ENCODE assay signal across 23 cellular contexts in the genomic region with DNA sequence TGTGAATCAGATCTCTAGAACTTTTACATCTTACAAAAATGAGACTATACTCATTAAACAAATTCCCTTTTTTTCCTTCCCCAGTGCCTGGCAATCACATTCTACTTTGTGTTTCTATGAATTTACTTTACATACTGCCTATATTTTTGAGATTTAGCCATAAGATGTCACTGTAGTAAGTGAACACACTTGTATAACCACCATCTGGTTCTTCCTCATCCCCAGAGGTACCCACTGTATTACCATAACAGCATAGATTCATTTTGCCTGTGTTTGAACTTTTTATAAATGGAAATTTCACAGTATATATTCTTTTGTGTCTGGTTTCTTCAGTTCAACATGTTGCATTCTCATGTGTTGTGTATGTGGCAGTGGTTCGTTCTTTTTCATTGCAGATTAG. TPM values are rescaled to one million over a fixed set of nuclear protein-coding genes. Genes with fewer than 3 reads are reported as not detected.
DNase-seq lines count a peak whose midpoint lies in the region; ATAC-seq and TF ChIP-seq lines count a peak whose summit lies in the region.
"Had no signal": no experiment of that assay in that cellular context is flagged by ENCODE, and none has a peak within 500 bp of the region (broad histone marks: within the 10 kb centered on the region; RNA-seq: fewer than 3 reads in every experiment).

No MANE protein-coding gene starts in this region.

- H3K4me1 ChIP-seq in foreskin keratinocyte = peaks cover 17% of the 10 kb centered on the region

- H3K27me3 ChIP-seq in foreskin keratinocyte = no peaks in the 10 kb centered on the region
- H3K27me3 ChIP-seq: ascending aorta, dorsolateral prefrontal cortex, heart right ventricle, left lung, suprapubic skin had no signal

- H3K27ac Mint-ChIP-seq in stimulated activated naive CD8-positive, alpha-beta T cell treated with anti-CD3 and anti-CD28 coated beads, Interleukin-15, Interleukin-2, amounts not matched to agents 100 ng/mL and 50 ng/mL, for 24 hours = peak overlapping the region; percentile 69
- peak overlapping the region in 1 of 2 donors; percentile 88 for H3K27ac Mint-ChIP-seq in stimulated activated naive CD8-positive, alpha-beta T cell treated with anti-CD3 and anti-CD28 coated beads, Interleukin-15, amount 100 ng/mL, for 72 hours
- H3K27ac Mint-ChIP-seq in T-helper 17 cell = peak overlapping the region; percentile 63
- H3K27ac Mint-ChIP-seq: activated naive CD4-positive, alpha-beta T cell treated with anti-CD3 and anti-CD28 coated beads, Interleukin-2, amount 10 ng/mL, durations not matched to agents 7 days and 5 days had no signal

- TF ChIP-seq CTCF in foreskin keratinocyte (conservative IDR thresholded peaks at IDR 0.05) = peak; percentile 21

- H3K4me3 Mint-ChIP-seq in stimulated activated naive CD8-positive, alpha-beta T cell treated with anti-CD3 and anti-CD28 coated beads, Interleukin-15, Interleukin-2, amounts not matched to agents 100 ng/mL and 50 ng/mL, for 24 hours = no peak overlapping the region
- peak overlapping the region in 1 of 2 donors; percentile 51 for H3K4me3 Mint-ChIP-seq in stimulated activated naive CD8-positive, alpha-beta T cell treated with anti-CD3 and anti-CD28 coated beads, Interleukin-15, amount 100 ng/mL, for 72 hours
- H3K4me3 Mint-ChIP-seq in T-helper 17 cell = no peak overlapping the region
- H3K4me3 Mint-ChIP-seq: activated naive CD4-positive, alpha-beta T cell treated with anti-CD3 and anti-CD28 coated beads, Interleukin-2, amount 10 ng/mL, durations not matched to agents 7 days and 5 days had no signal

- no peak for DNase-seq in stimulated activated naive CD8-positive, alpha-beta T cell treated with anti-CD3 and anti-CD28 coated beads, Interleukin-15, amount 100 ng/mL, for 72 hours
- DNase-seq in T-helper 17 cell (no peak), foreskin keratinocyte (no peak), NCI-H1092 treated with DMSO at 0.1 percent for 48 hours (lab: John Stamatoyannopoulos, UW) (no peak), SK-N-DZ (ENCODE audit: low spot score) (no peak)
- DNase-seq: activated naive CD4-positive, alpha-beta T cell treated with anti-CD3 and anti-CD28 coated beads, Interleukin-2, amount 10 ng/mL, durations not matched to agents 7 days and 5 days; caudate nucleus; DMS153; dorsolateral prefrontal cortex; H7; heart right ventricle; left lung; MM.1S; NCI-H1436 treated with DMSO at 0.1 percent for 48 hours; NCI-H2171; NCI-H526 treated with DMSO at 0.1 percent for 48 hours; RPMI8226 had no signal

- H3K36me3 Mint-ChIP-seq in stimulated activated naive CD8-positive, alpha-beta T cell treated with anti-CD3 and anti-CD28 coated beads, Interleukin-15, Interleukin-2, amounts not matched to agents 100 ng/mL and 50 ng/mL, for 24 hours (ENCODE audit: low read depth) = peaks cover 49% of the 10 kb centered on the region
- peaks cover 2% of the 10 kb centered on the region for H3K36me3 Mint-ChIP-seq in T-helper 17 cell (ENCODE audit: low read depth)

- H3K9me3 ChIP-seq in T-helper 17 cell (ENCODE audit: control insufficient read depth, low read length, poor library complexity, severe bottlenecking) = no peaks in the 10 kb centered on the region
- H3K9me3 ChIP-seq: ascending aorta, heart right ventricle, left lung, suprapubic skin had no signal

- no peak for ATAC-seq in stimulated activated naive CD8-positive, alpha-beta T cell treated with anti-CD3 and anti-CD28 coated beads, Interleukin-15, amount 100 ng/mL, for 72 hours
- no peak for ATAC-seq in T-helper 17 cell
- ATAC-seq in foreskin keratinocyte = no peak
- no peak for ATAC-seq in HG02973 (IDR thresholded peaks at IDR 0.05; ENCODE audit: unreplicated experiment)
- no peak for ATAC-seq in GM18868 (IDR thresholded peaks at IDR 0.05; ENCODE audit: unreplicated experiment)
- ATAC-seq: heart right ventricle, K562, left lung had no signal

- no peak overlapping the region for H3K27ac ChIP-seq in foreskin keratinocyte
- H3K27ac ChIP-seq: ascending aorta, heart right ventricle, left lung, suprapubic skin had no signal

- peaks cover 75% of the 10 kb centered on the region for H3K4me1 Mint-ChIP-seq in stimulated activated naive CD8-positive, alpha-beta T cell treated with anti-CD3 and anti-CD28 coated beads, Interleukin-15, Interleukin-2, amounts not matched to agents 100 ng/mL and 50 ng/mL, for 24 hours (ENCODE audit: low read depth)
- peaks cover 68% of the 10 kb centered on the region for H3K4me1 Mint-ChIP-seq in stimulated activated naive CD8-positive, alpha-beta T cell treated with anti-CD3 and anti-CD28 coated beads, Interleukin-15, amount 100 ng/mL, for 72 hours
- peaks cover 38% of the 10 kb centered on the region for H3K4me1 Mint-ChIP-seq in T-helper 17 cell

- no peaks in the 10 kb centered on the region for H3K9me3 Mint-ChIP-seq in stimulated activated naive CD8-positive, alpha-beta T cell treated with anti-CD3 and anti-CD28 coated beads, Interleukin-15, Interleukin-2, amounts not matched to agents 100 ng/mL and 50 ng/mL, for 24 hours
- H3K9me3 Mint-ChIP-seq in stimulated activated naive CD8-positive, alpha-beta T cell treated with anti-CD3 and anti-CD28 coated beads, Interleukin-15, amount 100 ng/mL, for 72 hours = no peaks in the 10 kb centered on the region
- H3K9me3 Mint-ChIP-seq: activated naive CD4-positive, alpha-beta T cell treated with anti-CD3 and anti-CD28 coated beads, Interleukin-2, amount 10 ng/mL, durations not matched to agents 7 days and 5 days had no signal

- no peaks in the 10 kb centered on the region for H3K27me3 Mint-ChIP-seq in stimulated activated naive CD8-positive, alpha-beta T cell treated with anti-CD3 and anti-CD28 coated beads, Interleukin-15, Interleukin-2, amounts not matched to agents 100 ng/mL and 50 ng/mL, for 24 hours
- no peaks in the 10 kb centered on the region for H3K27me3 Mint-ChIP-seq in stimulated activated naive CD8-positive, alpha-beta T cell treated with anti-CD3 and anti-CD28 coated beads, Interleukin-15, amount 100 ng/mL, for 72 hours
- no peaks in the 10 kb centered on the region for H3K27me3 Mint-ChIP-seq in T-helper 17 cell
- H3K27me3 Mint-ChIP-seq: activated naive CD4-positive, alpha-beta T cell treated with anti-CD3 and anti-CD28 coated beads, Interleukin-2, amount 10 ng/mL, durations not matched to agents 7 days and 5 days had no signal

RNA-seq across cellular contexts. Expression of gene CYB5B, which starts 15.8 kb away (rescaled TPM):
- total RNA-seq in T-helper 17 cell (10 to 100 TPM; 32.8 to 42.4 TPM), foreskin keratinocyte (171 and 188 TPM in 2 replicates)
- 130 and 156 TPM in 2 replicates for polyA plus RNA-seq in foreskin keratinocyte
- 80.5 and 95.0 TPM in 2 replicates for polyA plus RNA-seq in SK-N-DZ (2014; cell fraction: cytosol; rRNA removed)
- 23.8 and 35.5 TPM in 2 replicates for polyA plus RNA-seq in SK-N-DZ (2014; cell fraction: nucleus; rRNA removed)

RNA-seq across cellular contexts. Expression of gene TERF2, which starts 54.4 kb away (rescaled TPM):
- 10 to 100 TPM; 29.6 to 30.6 TPM for total RNA-seq in T-helper 17 cell
- 12.9 and 13.9 TPM in 2 replicates for total RNA-seq in foreskin keratinocyte
- polyA plus RNA-seq in foreskin keratinocyte = 13.2 and 13.5 TPM in 2 replicates
- polyA plus RNA-seq in SK-N-DZ (2014; cell fraction: cytosol; rRNA removed) = 11.8 and 15.0 TPM in 2 replicates
- polyA plus RNA-seq in SK-N-DZ (2014; cell fraction: nucleus; rRNA removed) = 7.6 and 10.8 TPM in 2 replicates
